Comparison of ENCODE assay signal across 8 cellular contexts in genomic region chr9:4762889-4763521, GRCh38. TPM values are rescaled to one million over a fixed set of nuclear protein-coding genes. Genes with fewer than 3 reads are reported as not detected.
A peak's percentile ranks its signal among the peaks of the same experiment; 100 is the strongest.
DNase-seq lines count a peak whose midpoint lies in the region; ATAC-seq and TF ChIP-seq lines count a peak whose summit lies in the region.

No MANE protein-coding gene starts in this region.

- H3K27me3 Mint-ChIP-seq in natural killer cell treated with Interleukin-12 subunit alpha and Interleukin-12 subunit beta and Interleukin-15 and Interleukin-18, amount 100 ng/mL, for 72 hours, result peaks cover 0 to 7% of the 10 kb centered on the region in 2 donors

- BruUV-seq in HCT116 (replicated peaks; lab: Mats Ljungman, UMichigan), result no TSS peak

- H3K27ac Mint-ChIP-seq in natural killer cell treated with Interleukin-12 subunit alpha and Interleukin-12 subunit beta and Interleukin-15 and Interleukin-18, amount 100 ng/mL, for 72 hours, result peak overlapping the region; percentile 51 to 71

- no peak for TF ChIP-seq EP300 in ovary (IDR thresholded peaks at IDR 0.05)

- H3K27me3 ChIP-seq in HCT116 (ENCODE audit: insufficient read depth, low read length) (no peaks in the 10 kb centered on the region), ovary (no peaks in the 10 kb centered on the region)

- no peaks in the 10 kb centered on the region for H3K9me3 Mint-ChIP-seq in natural killer cell treated with Interleukin-12 subunit alpha and Interleukin-12 subunit beta and Interleukin-15 and Interleukin-18, amount 100 ng/mL, for 72 hours

- CTCF ChIA-PET in HCT116 (lab: Charles Lee), result interaction anchor here (0.7 to 2.1 kb wide), 8 partner anchors 11 to 842 kb away, joined by 3 to 9 read pairs (median 4); no protein-coding TSS in a partner anchor

- H3K4me3 ChIP-seq in HCT116 (replicated peaks in 1 of 2; ENCODE audit: low read depth in 1 of 2, low read length in 2 of 2) (no peak overlapping the region), ovary (no peak overlapping the region)

- no peaks in the 10 kb centered on the region for H3K9me3 ChIP-seq in HCT116 (ENCODE audit: control insufficient read depth in 1 of 2, insufficient read depth in 1 of 2, low read depth in 1 of 2, low read length in 2 of 2)
- H3K9me3 ChIP-seq in ovary, result no peaks in the 10 kb centered on the region

- intact Hi-C loops in HCT116 (cut with micrococcal nuclease) (loop anchor here (1.0 to 5.0 kb wide), 4 partner anchors 161 to 828 kb away; no protein-coding TSS in a partner anchor), ovary (cut with DNase I) (loop anchor here in 3 of 4 donors (5.0 to 10.0 kb wide), 3 partner anchors 222 to 832 kb away; partner anchors contain the start of gene JAK2 (in 3 of the 3))

- H3K9ac ChIP-seq in HCT116 (ENCODE audit: low read length), result no peak overlapping the region

- TF ChIP-seq CTCF in HCT116 (IDR thresholded peaks at IDR 0.05 in 2 of 3, conservative IDR thresholded peaks at IDR 0.05 in 1 of 3; ENCODE audit: borderline replicate concordance in 1 of 3, insufficient read depth in 1 of 3, low read depth in 2 of 3, low read length in 2 of 3) (no peak), ovary (IDR thresholded peaks at IDR 0.05) (no peak)

- H4K20me1 ChIP-seq in HCT116 (ENCODE audit: insufficient read depth), result no peaks in the 10 kb centered on the region

- H3K4me2 ChIP-seq in HCT116 (ENCODE audit: low read length), result peak overlapping the region; percentile 60

- ATAC-seq in HCT116 (peak; percentile 39), esophagus mucosa (peak; percentile 46)
- peak; percentile 35 to 43 for ATAC-seq in natural killer cell treated with Interleukin-12 subunit alpha and Interleukin-12 subunit beta and Interleukin-15 and Interleukin-18, amount 100 ng/mL, for 72 hours

- TF ChIP-seq POLR2A in HCT116 (IDR thresholded peaks at IDR 0.05; ENCODE audit: borderline replicate concordance, extremely low read depth, insufficient read depth, insufficient read length) (no peak), ovary (IDR thresholded peaks at IDR 0.05) (no peak)

- no peak for TF ChIP-seq RAD21 in HCT116 (IDR thresholded peaks at IDR 0.05; ENCODE audit: low read depth)

- POLR2A ChIA-PET in HCT116 (lab: Charles Lee), result no interaction called here

- H3K36me3 ChIP-seq in HCT116 (ENCODE audit: control insufficient read depth in 1 of 2, insufficient read depth in 2 of 2, low read length in 2 of 2) (no peaks in the 10 kb centered on the region), ovary (no peaks in the 10 kb centered on the region)

- H3K4me1 ChIP-seq in HCT116 (ENCODE audit: control insufficient read depth in 1 of 2, insufficient read depth in 2 of 2, low read length in 2 of 2) (peaks cover 0 to 13% of the 10 kb centered on the region in 2 experiments; a peak in 2 of 4 replicates), ovary (ENCODE audit: insufficient read depth) (no peaks in the 10 kb centered on the region)

- RAD21 ChIA-PET in HCT116 (lab: Charles Lee; ENCODE audit: low non-redundant PET in 1 of 2, low total read pairs in 2 of 2, uncharacterized antibody in 2 of 2, unreplicated experiment in 2 of 2), result no interaction called here

- DNase-seq in ELF-1 (ENCODE audit: low read depth, low spot score), result peak; percentile 90
- no peak for DNase-seq in HCT116 (ENCODE audit: low read depth, low spot score)
- peak; percentile 6 for DNase-seq in SIG-M5 (lab: John Stamatoyannopoulos, UW)
- no peak for DNase-seq in natural killer cell treated with Interleukin-12 subunit alpha and Interleukin-12 subunit beta and Interleukin-15 and Interleukin-18, amount 100 ng/mL, for 72 hours (ENCODE audit: low spot score)
- DNase-seq in activated effector memory CD4-positive, alpha-beta T cell treated with Interleukin-2 at 50 U/mL for 16 hours, result no peak
- DNase-seq in ovary, result no peak
- DNase-seq in occipital lobe (lab: John Stamatoyannopoulos, UW), result no peak

- WGBS in ovary, 3 donors, result 43 to 49% (median 47%) methylated on average over 14 of the region's 14 CpGs

- no peaks in the 10 kb centered on the region for H3K79me2 ChIP-seq in HCT116 (ENCODE audit: insufficient read depth, low read length)

- H2AFZ ChIP-seq in HCT116 (ENCODE audit: low read depth, low read length, poor library complexity, severe bottlenecking), result peak overlapping the region; percentile 74

- no peak overlapping the region for H3K27ac ChIP-seq in HCT116 (ENCODE audit: low read depth, low read length)
- H3K27ac ChIP-seq in ovary, result no peak overlapping the region

- H3K36me3 Mint-ChIP-seq in natural killer cell treated with Interleukin-12 subunit alpha and Interleukin-12 subunit beta and Interleukin-15 and Interleukin-18, amount 100 ng/mL, for 72 hours, result no peaks in the 10 kb centered on the region

- peaks cover 16 to 20% of the 10 kb centered on the region in 2 donors for H3K4me1 Mint-ChIP-seq in natural killer cell treated with Interleukin-12 subunit alpha and Interleukin-12 subunit beta and Interleukin-15 and Interleukin-18, amount 100 ng/mL, for 72 hours (ENCODE audit: low read depth in 2 of 2)

- peak overlapping the region; percentile 77 for H3K4me3 Mint-ChIP-seq in natural killer cell treated with Interleukin-12 subunit alpha and Interleukin-12 subunit beta and Interleukin-15 and Interleukin-18, amount 100 ng/mL, for 72 hours

- H3K9me2 ChIP-seq in HCT116 (ENCODE audit: insufficient read depth), result no peaks in the 10 kb centered on the region

TF ChIP-seq in HCT116, 20 proteins besides CTCF, POLR2A, EP300 and RAD21:
- TF ChIP-seq ZFX (IDR thresholded peaks at IDR 0.05) (no peak), ZNF274 (IDR thresholded peaks at IDR 0.05; ENCODE audit: low read depth, low read length) (no peak)

RNA-seq across cellular contexts. Expression of gene AK3, which starts 22.0 kb away (rescaled TPM):
- total RNA-seq in HCT116 (2021; ENCODE audit: unreplicated experiment) (43.0 TPM), esophagus mucosa (65.6 TPM), ovary (10 to 100 TPM; 54.8 to 69.4 (median 59.5) TPM), occipital lobe (33.1 TPM)
- polyA plus RNA-seq in HCT116 (2012), result 22.0 and 22.3 TPM in 2 replicates
- 10 to 100 TPM; 23.2 to 25.4 TPM for total RNA-seq in natural killer cell treated with Interleukin-12 subunit alpha and Interleukin-12 subunit beta and Interleukin-15 and Interleukin-18, amount 100 ng/mL, for 72 hours
- 10 to 100 TPM; 49.8 to 88.7 TPM for polyA plus RNA-seq in ovary

RNA-seq across cellular contexts. Expression of gene RCL1, which starts 29.7 kb away (rescaled TPM):
- 29.9 TPM for total RNA-seq in HCT116 (2021; ENCODE audit: unreplicated experiment)
- polyA plus RNA-seq in HCT116 (2012), result 13.5 and 18.4 TPM in 2 replicates
- total RNA-seq in esophagus mucosa, result 13.9 TPM
- total RNA-seq in natural killer cell treated with Interleukin-12 subunit alpha and Interleukin-12 subunit beta and Interleukin-15 and Interleukin-18, amount 100 ng/mL, for 72 hours, result 10 to 100 TPM; 18.6 to 31.9 TPM
- total RNA-seq in ovary, result 10 to 100 TPM; 28.0 to 68.6 (median 32.7) TPM
- polyA plus RNA-seq in ovary, result 10 to 100 TPM; 19.9 to 20.4 TPM
- total RNA-seq in occipital lobe, result 17.8 TPM

Comparison
In these comparisons a context has a peak if more than half of its experiments do, and no peak if none do; other contexts are left out.
1. DNase-seq: peak in ELF-1 (single experiment) and SIG-M5 (single experiment); none in HCT116 (single experiment), natural killer cell treated with Interleukin-12 subunit alpha and Interleukin-12 subunit beta and Interleukin-15 and Interleukin-18, amount 100 ng/mL, for 72 hours (single experiment), activated effector memory CD4-positive, alpha-beta T cell treated with Interleukin-2 at 50 U/mL for 16 hours (single experiment), ovary (0 of 5) and occipital lobe (single experiment).
2. Peak in every context shown above with its lines, with median percentiles within 50 percentile points of each other: ATAC-seq.